Comparison of ENCODE assay signal across 28 cellular contexts in the genomic region with DNA sequence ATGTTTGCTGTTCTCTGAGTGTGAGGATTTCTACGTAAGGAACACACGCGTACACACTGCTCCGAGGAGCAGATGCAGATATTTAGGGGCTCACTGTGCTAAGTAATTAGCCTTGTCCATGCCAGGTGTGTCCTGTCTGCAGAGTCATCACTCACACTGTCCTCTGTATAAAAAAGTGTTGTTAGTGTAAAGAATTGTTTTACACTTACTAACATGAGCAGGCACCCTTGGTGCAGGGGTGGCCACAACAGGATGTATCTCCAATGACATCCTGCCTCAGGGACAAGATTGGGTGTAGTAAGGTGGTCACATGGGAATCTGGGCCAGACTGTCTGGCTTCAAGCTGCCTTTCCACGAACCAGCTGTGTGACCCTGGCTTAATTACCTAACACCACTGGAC.
"Had no signal": no experiment of that assay in that cellular context is flagged by ENCODE, and none has a peak within 500 bp of the region (broad histone marks: within the 10 kb centered on the region; RNA-seq: fewer than 3 reads in every experiment).

No MANE protein-coding gene starts in this region.

- H3K4me1 Mint-ChIP-seq: IgD-negative memory B cell had no signal

- H3K27me3 Mint-ChIP-seq: activated CD4-positive, alpha-beta memory T cell treated with anti-CD3 and anti-CD28 coated beads for 36 hours; IgD-negative memory B cell had no signal

- ATAC-seq: activated naive CD4-positive, alpha-beta T cell treated with anti-CD3 and anti-CD28 coated beads, Interleukin-2, amount 50 U/mL, for 72 hours; activated T-cell treated with anti-CD3 and anti-CD28 coated beads, Interleukin-2, amount 50 U/mL, for 4 hours; Panc1 had no signal

- H3K9me3 Mint-ChIP-seq: activated CD4-positive, alpha-beta memory T cell treated with anti-CD3 and anti-CD28 coated beads for 36 hours; activated naive CD4-positive, alpha-beta T cell treated with anti-CD3 and anti-CD28 coated beads for 36 hours; activated naive CD4-positive, alpha-beta T cell treated with anti-CD3 and anti-CD28 coated beads, Interleukin-2, amount 50 U/mL, for 72 hours; activated T-cell treated with anti-CD3 and anti-CD28 coated beads, Interleukin-2, amount 50 U/mL, for 4 hours; activated T-helper 1 cell treated with anti-CD3 and anti-CD28 coated beads, Interleukin-12 subunit alpha, Interleukin-12 subunit beta, Interleukin-2, Interleukin-4 antibody, amounts not matched to agents 30 ng/mL and 10 ng/mL and 1 ng/mL, durations not matched to agents 14 hours and 24 hours and 36 hours; IgD-negative memory B cell had no signal

- H3K4me3 ChIP-seq: cardiac muscle cell, MG63, SJCRH30, SK-N-MC had no signal

- H3K27me3 ChIP-seq: cardiac muscle cell, MG63, SJCRH30 had no signal

- H3K4me3 Mint-ChIP-seq: activated CD4-positive, alpha-beta memory T cell treated with anti-CD3 and anti-CD28 coated beads for 36 hours; activated naive CD4-positive, alpha-beta T cell treated with anti-CD3 and anti-CD28 coated beads for 36 hours; activated T-cell treated with anti-CD3 and anti-CD28 coated beads, Interleukin-2, amount 50 U/mL, for 4 hours; activated T-helper 1 cell treated with anti-CD3 and anti-CD28 coated beads, Interleukin-12 subunit alpha, Interleukin-12 subunit beta, Interleukin-2, Interleukin-4 antibody, amounts not matched to agents 30 ng/mL and 10 ng/mL and 1 ng/mL, durations not matched to agents 14 hours and 24 hours and 36 hours; IgD-negative memory B cell had no signal

- H3K4me1 ChIP-seq: SJCRH30 had no signal

- DNase-seq: activated CD4-positive, alpha-beta memory T cell treated with anti-CD3 and anti-CD28 coated beads for 36 hours; activated CD4-positive, alpha-beta T cell treated with anti-CD3 and anti-CD28 coated beads, Interleukin-2, amount 50 U/mL, for 1 hour; activated CD8-positive, alpha-beta memory T cell treated with anti-CD3 and anti-CD28 coated beads, Interleukin-2, amount 50 U/mL, for 4 hours; activated gamma-delta T cell treated with Interleukin-2 at 50 U/mL for 16 hours; activated naive CD4-positive, alpha-beta T cell treated with anti-CD3 and anti-CD28 coated beads for 36 hours; activated T-cell treated with anti-CD3 and anti-CD28 coated beads for 4 hours; activated T-cell treated with anti-CD3 and anti-CD28 coated beads, Interleukin-2, amount 50 U/mL, for 4 hours; amniotic stem cell; Kasumi-1; KG1; MG63; NCI-H1048; NCI-H1105 treated with DMSO at 0.1 percent for 48 hours; NCI-H1436; NCI-H1694; NCI-H1930; NCI-H2081 treated with DMSO at 0.1 percent for 48 hours; NCI-H345; NCI-H524 treated with DMSO at 0.1 percent for 48 hours; SHP77; SJCRH30; T1000 had no signal

- H3K9me3 ChIP-seq: MG63, SJCRH30 had no signal

- H3K27ac Mint-ChIP-seq: activated CD4-positive, alpha-beta memory T cell treated with anti-CD3 and anti-CD28 coated beads for 36 hours; activated naive CD4-positive, alpha-beta T cell treated with anti-CD3 and anti-CD28 coated beads for 36 hours; activated T-helper 1 cell treated with anti-CD3 and anti-CD28 coated beads, Interleukin-12 subunit alpha, Interleukin-12 subunit beta, Interleukin-2, Interleukin-4 antibody, amounts not matched to agents 30 ng/mL and 10 ng/mL and 1 ng/mL, durations not matched to agents 14 hours and 24 hours and 36 hours; IgD-negative memory B cell had no signal

- H3K27ac ChIP-seq: cardiac muscle cell, SJCRH30, SK-N-MC had no signal

- H3K36me3 Mint-ChIP-seq: activated CD4-positive, alpha-beta memory T cell treated with anti-CD3 and anti-CD28 coated beads for 36 hours; activated naive CD4-positive, alpha-beta T cell treated with anti-CD3 and anti-CD28 coated beads, Interleukin-2, amount 50 U/mL, for 72 hours; IgD-negative memory B cell had no signal
